8 cellular contexts compared by ENCODE assay signal in genomic region chr15:67520276-67520975, GRCh38. TPM values are rescaled to one million over a fixed set of nuclear protein-coding genes. Genes with fewer than 3 reads are reported as not detected.
DNase-seq lines count a peak whose midpoint lies in the region; ATAC-seq, FAIRE-seq and TF ChIP-seq lines count a peak whose summit lies in the region.

No MANE protein-coding gene starts in this region.

- DNase-seq in GM12891 (ENCODE audit: insufficient read length, low spot score) (no peak), LNCaP clone FGC (ENCODE audit: low read depth) (no peak), midbrain (lab: John Stamatoyannopoulos, UW) (peak; percentile 44), uterus (no peak)
- no peak for DNase-seq in central memory CD8-positive, alpha-beta T cell (ENCODE audit: low spot score in 2 of 2)
- no peak for DNase-seq in activated effector memory CD4-positive, alpha-beta T cell treated with anti-CD3 and anti-CD28 coated beads, Interleukin-2, amount 50 U/mL, for 16 hours

- H3K9me3 Mint-ChIP-seq in central memory CD8-positive, alpha-beta T cell = no peaks in the 10 kb centered on the region

- peak overlapping the region; percentile 97 for H3K27ac ChIP-seq in uterus

- no peaks in the 10 kb centered on the region for H3K9me3 ChIP-seq in uterus

- peak overlapping the region; percentile 71 for H3K4me3 ChIP-seq in LNCaP clone FGC (ENCODE audit: low read depth, low read length)
- peak overlapping the region; percentile 59 to 85 for H3K4me3 ChIP-seq in uterus

- TF ChIP-seq POLR2A in GM12891 (IDR thresholded peaks at IDR 0.05; ENCODE audit: low read depth, low read length) (peak; percentile 28; the same call in 1 of the 2 replicates), uterus (IDR thresholded peaks at IDR 0.05) (no peak)

- peak overlapping the region; percentile 92 for H3K27ac Mint-ChIP-seq in central memory CD8-positive, alpha-beta T cell (ENCODE audit: low read depth)

- H3K4me1 ChIP-seq in uterus = peaks cover 0 to 6% of the 10 kb centered on the region in 2 donors

- TF ChIP-seq CTCF in LNCaP clone FGC (IDR thresholded peaks at IDR 0.05; ENCODE audit: control insufficient read depth, extremely low read depth, insufficient read depth) (no peak), uterus (IDR thresholded peaks at IDR 0.05) (no peak)

- no peaks in the 10 kb centered on the region for H3K27me3 Mint-ChIP-seq in central memory CD8-positive, alpha-beta T cell

- ATAC-seq in central memory CD8-positive, alpha-beta T cell (replicated peaks; ENCODE audit: extremely low read depth, poor library complexity, severe bottlenecking) = peak; percentile 9
- no peak for ATAC-seq in GM21576 (IDR thresholded peaks at IDR 0.05; ENCODE audit: unreplicated experiment)
- ATAC-seq in GM21717 (IDR thresholded peaks at IDR 0.05; ENCODE audit: unreplicated experiment) = no peak

- FAIRE-seq in GM12891 (lab: Jason Lieb, UNC) = peak; percentile 26

- intact Hi-C loops in uterus (cut with DNase I; ENCODE audit: low total_unique reads) = no loop called here

- no peaks in the 10 kb centered on the region for H3K27me3 ChIP-seq in uterus

- peaks cover 25% of the 10 kb centered on the region for H3K4me1 Mint-ChIP-seq in central memory CD8-positive, alpha-beta T cell

- H3K36me3 ChIP-seq in uterus = no peaks in the 10 kb centered on the region

- peak overlapping the region; percentile 92 for H3K4me3 Mint-ChIP-seq in central memory CD8-positive, alpha-beta T cell

- peaks cover 21% of the 10 kb centered on the region for H3K36me3 Mint-ChIP-seq in central memory CD8-positive, alpha-beta T cell (ENCODE audit: insufficient read depth)

TF ChIP-seq in GM12891, 5 proteins besides CTCF, POLR2A, EP300 and RAD21:
- peak; percentile 54 for TF ChIP-seq SPI1 (IDR thresholded peaks at IDR 0.05; ENCODE audit: low read depth, low read length)
- TF ChIP-seq POLR2AphosphoS5 (IDR thresholded peaks at IDR 0.05; ENCODE audit: low read depth, low read length) = no peak
TF ChIP-seq in GM12891: peak in this region for 1.

RNA-seq across cellular contexts. Expression of gene C15orf61, which starts 0.5 kb away (rescaled TPM):
- polyA plus RNA-seq in GM12891 (2012; ENCODE audit: low read depth, missing spikeins) = 2.3 TPM
- total RNA-seq in uterus = 10 to 100 TPM in 1 of 4 donors, 1 to 10 TPM in 2, under 1 TPM in 1; 0.51 to 11.5 (median 4.9) TPM

RNA-seq across cellular contexts. Expression of gene MAP2K5, which starts 22.1 kb away (rescaled TPM):
- 9.3 TPM for polyA plus RNA-seq in GM12891 (2012; ENCODE audit: low read depth, missing spikeins)
- 10 to 100 TPM in 3 of 4 donors, 1 to 10 TPM in 1; 3.6 to 27.1 (median 18.6) TPM for total RNA-seq in uterus
